Comparison of ENCODE assay signal across 31 cellular contexts in genomic region chr6:25599516-25600060, GRCh38. TPM values are rescaled to one million over a fixed set of nuclear protein-coding genes. Genes with fewer than 3 reads are reported as not detected.
"Had no signal": no experiment of that assay in that cellular context is flagged by ENCODE, and none has a peak within 500 bp of the region (broad histone marks: within the 10 kb centered on the region; RNA-seq: fewer than 3 reads in every experiment).

No MANE protein-coding gene starts in this region.

- DNase-seq: activated B cell treated with CpG ODN at 0.5 μM for 24 hours; activated CD4-positive, alpha-beta T cell treated with anti-CD3 and anti-CD28 coated beads for 48 hours; activated CD4-positive, alpha-beta T cell treated with anti-CD3 and anti-CD28 coated beads, Interleukin-2, amount 50 U/mL, for 1 hour; activated CD4-positive, alpha-beta T cell treated with anti-CD3 and anti-CD28 coated beads, Interleukin-2, amount 50 U/mL, for 48 hours; activated CD8-positive, alpha-beta memory T cell treated with anti-CD3 and anti-CD28 coated beads for 24 hours; activated CD8-positive, alpha-beta T cell treated with anti-CD3 and anti-CD28 coated beads for 36 hours; activated effector memory CD4-positive, alpha-beta T cell treated with Interleukin-2 at 50 U/mL for 16 hours; activated gamma-delta T cell treated with Interleukin-2 at 50 U/mL for 16 hours; activated naive CD4-positive, alpha-beta T cell treated with Interleukin-2 at 50 U/mL for 16 hours; activated naive CD8-positive, alpha-beta T cell treated with anti-CD3 and anti-CD28 coated beads for 36 hours; activated naive CD8-positive, alpha-beta T cell treated with anti-CD3 and anti-CD28 coated beads, Interleukin-2, amount 50 U/mL, for 24 hours; activated T-cell treated with anti-CD3 and anti-CD28 coated beads, Interleukin-2, amount 50 U/mL, for 4 hours; adrenal gland; amygdala; aorta; body of pancreas; caudate nucleus; cortex of kidney; dermis blood vessel endothelial cell; effector CD4-positive, alpha-beta T cell; effector memory CD8-positive, alpha-beta T cell; erythroblast; gastrocnemius medialis; T-helper 2 cell had no signal

- FAIRE-seq: colon, TTC549 had no signal

- H3K27me3 ChIP-seq: adrenal gland, body of pancreas, esophagus muscularis mucosa, foreskin keratinocyte, gastrocnemius medialis had no signal

- H3K4me1 ChIP-seq: adrenal gland, esophagus muscularis mucosa, foreskin keratinocyte, gastrocnemius medialis had no signal

- H3K36me3 ChIP-seq: adrenal gland, gastrocnemius medialis had no signal

- H3K4me3 ChIP-seq: adrenal gland, body of pancreas, esophagus muscularis mucosa, gastrocnemius medialis had no signal

- H3K27ac ChIP-seq: adrenal gland, body of pancreas, esophagus muscularis mucosa, foreskin keratinocyte, gastrocnemius medialis had no signal

- H3K9me3 ChIP-seq: adrenal gland, body of pancreas, esophagus muscularis mucosa, gastrocnemius medialis had no signal

RNA-seq across cellular contexts. Expression of gene SCGN, which starts 52.4 kb away (rescaled TPM):
- total RNA-seq: activated B cell treated with CpG ODN at 0.5 μM for 24 hours; activated CD8-positive, alpha-beta T cell treated with anti-CD3 and anti-CD28 coated beads for 36 hours; activated naive CD8-positive, alpha-beta T cell treated with anti-CD3 and anti-CD28 coated beads for 36 hours; activated T-cell treated with anti-CD3 and anti-CD28 coated beads, Interleukin-2, amount 50 U/mL, for 4 hours; activated T-helper 17 cell treated with anti-CD3 and anti-CD28 coated beads, Interleukin-2, amount 50 U/mL, for 72 hours; aorta; chondrocyte; foreskin keratinocyte; gastrocnemius medialis; T-helper 1 cell treated with Interleukin-12 subunit alpha and Interleukin-12 subunit beta and Interleukin-4 antibody, amounts not matched to agents 30 ng/mL and 1 ng/mL, for 36 hours had no signal
- polyA plus RNA-seq: foreskin keratinocyte had no signal
